21 cellular contexts compared by ENCODE assay signal in the genomic region with DNA sequence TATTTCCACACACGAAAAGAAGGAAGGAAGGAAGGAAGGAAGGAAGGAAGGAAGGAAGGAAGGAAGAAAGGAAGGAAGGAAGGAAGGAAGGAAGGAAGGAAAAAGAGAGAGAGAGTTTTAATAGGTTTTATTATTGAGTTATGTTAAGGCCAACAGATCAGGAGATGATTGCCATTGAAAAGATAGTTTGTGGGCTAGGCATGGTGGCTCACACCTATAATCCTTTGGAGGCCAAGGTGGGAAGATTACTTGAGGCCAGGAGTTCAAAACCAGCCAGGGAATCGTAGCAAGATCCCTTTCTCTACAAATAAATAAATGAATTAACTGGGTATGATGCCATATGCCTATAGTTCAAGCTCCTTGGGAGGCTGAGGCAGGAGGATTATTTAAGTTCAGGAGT.
"Had no signal": no experiment of that assay in that cellular context is flagged by ENCODE, and none has a peak within 500 bp of the region (broad histone marks: within the 10 kb centered on the region; RNA-seq: fewer than 3 reads in every experiment).

No MANE protein-coding gene starts in this region.

- ATAC-seq: foreskin keratinocyte; gastrocnemius medialis; heart left ventricle; left colon; left lobe of liver; lower lobe of right lung; naive thymus-derived CD4-positive, alpha-beta T cell had no signal

- H3K4me1 Mint-ChIP-seq: immature natural killer cell; naive thymus-derived CD4-positive, alpha-beta T cell had no signal

- H3K36me3 Mint-ChIP-seq: immature natural killer cell; naive thymus-derived CD4-positive, alpha-beta T cell had no signal

- H3K27ac ChIP-seq: coronary artery, dorsolateral prefrontal cortex, esophagus muscularis mucosa, foreskin keratinocyte, gastrocnemius medialis, heart left ventricle, hepatocyte, left ventricle myocardium inferior, lower lobe of right lung had no signal

- H3K27ac Mint-ChIP-seq: immature natural killer cell; naive thymus-derived CD4-positive, alpha-beta T cell had no signal

- H3K27me3 ChIP-seq: dorsolateral prefrontal cortex, esophagus muscularis mucosa, foreskin keratinocyte, gastrocnemius medialis, heart left ventricle, hepatocyte had no signal

- H3K36me3 ChIP-seq: esophagus muscularis mucosa, gastrocnemius medialis, heart left ventricle, left ventricle myocardium inferior, lower lobe of right lung had no signal

- H3K4me1 ChIP-seq: esophagus muscularis mucosa, foreskin keratinocyte, gastrocnemius medialis, heart left ventricle, left ventricle myocardium inferior, lower lobe of right lung had no signal

- H3K9me3 ChIP-seq: esophagus muscularis mucosa, gastrocnemius medialis, lower lobe of right lung had no signal

- H3K4me3 Mint-ChIP-seq: immature natural killer cell; naive thymus-derived CD4-positive, alpha-beta T cell had no signal

- DNase-seq: dermis blood vessel endothelial cell; dorsolateral prefrontal cortex; effector CD4-positive, alpha-beta T cell; effector memory CD4-positive, alpha-beta T cell; foreskin keratinocyte; gastrocnemius medialis; heart left ventricle; hypothalamus; immature natural killer cell; kidney; kidney glomerular epithelial cell; left colon; left ventricle myocardium inferior; lower lobe of right lung; mesenchymal stem cell; midbrain; naive thymus-derived CD4-positive, alpha-beta T cell had no signal

- H3K4me3 ChIP-seq: coronary artery, dorsolateral prefrontal cortex, esophagus muscularis mucosa, gastrocnemius medialis, heart left ventricle, hepatocyte, left ventricle myocardium inferior, lower lobe of right lung had no signal
